ENCODE assay signal across 1 cellular context in the genomic region with DNA sequence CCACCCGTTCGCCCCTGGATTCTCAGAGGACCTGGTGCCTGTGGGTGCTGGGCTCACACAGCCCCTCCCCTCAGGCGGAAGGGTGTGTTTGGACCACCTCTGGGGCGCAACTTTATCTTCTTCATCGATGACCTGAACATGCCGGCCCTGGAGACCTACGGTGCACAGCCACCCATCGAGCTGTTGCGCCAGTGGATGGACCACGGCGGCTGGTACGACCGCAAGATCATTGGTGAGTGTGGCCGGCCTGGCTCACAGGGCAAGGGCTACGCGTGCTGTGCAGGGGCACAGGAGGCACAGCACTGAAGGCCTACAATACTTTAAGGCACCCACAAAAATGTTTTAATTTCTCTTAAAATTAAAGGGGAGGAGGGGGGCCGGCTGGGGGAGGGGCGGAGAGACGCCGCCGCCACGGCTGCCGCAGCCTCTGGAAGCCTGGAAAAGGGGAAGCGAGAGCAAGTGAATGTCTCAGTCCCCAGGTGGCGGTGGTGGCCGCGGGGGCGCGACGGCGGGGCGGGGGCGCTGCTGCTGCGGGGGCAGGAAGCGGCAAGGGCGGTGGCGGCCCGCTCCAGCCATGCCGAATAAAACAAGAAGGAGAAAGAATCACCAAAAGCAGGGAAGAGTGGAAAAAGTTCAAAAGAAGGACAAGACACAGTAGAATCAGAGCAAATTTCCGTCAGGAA.
TF ChIP-seq lines count a peak whose summit lies in the region.

No MANE protein-coding gene starts in this region.

TF ChIP-seq in WTC11, 78 proteins besides CTCF, POLR2A, EP300 and RAD21 (continued from another document):
- TF ChIP-seq, protein P1, sequence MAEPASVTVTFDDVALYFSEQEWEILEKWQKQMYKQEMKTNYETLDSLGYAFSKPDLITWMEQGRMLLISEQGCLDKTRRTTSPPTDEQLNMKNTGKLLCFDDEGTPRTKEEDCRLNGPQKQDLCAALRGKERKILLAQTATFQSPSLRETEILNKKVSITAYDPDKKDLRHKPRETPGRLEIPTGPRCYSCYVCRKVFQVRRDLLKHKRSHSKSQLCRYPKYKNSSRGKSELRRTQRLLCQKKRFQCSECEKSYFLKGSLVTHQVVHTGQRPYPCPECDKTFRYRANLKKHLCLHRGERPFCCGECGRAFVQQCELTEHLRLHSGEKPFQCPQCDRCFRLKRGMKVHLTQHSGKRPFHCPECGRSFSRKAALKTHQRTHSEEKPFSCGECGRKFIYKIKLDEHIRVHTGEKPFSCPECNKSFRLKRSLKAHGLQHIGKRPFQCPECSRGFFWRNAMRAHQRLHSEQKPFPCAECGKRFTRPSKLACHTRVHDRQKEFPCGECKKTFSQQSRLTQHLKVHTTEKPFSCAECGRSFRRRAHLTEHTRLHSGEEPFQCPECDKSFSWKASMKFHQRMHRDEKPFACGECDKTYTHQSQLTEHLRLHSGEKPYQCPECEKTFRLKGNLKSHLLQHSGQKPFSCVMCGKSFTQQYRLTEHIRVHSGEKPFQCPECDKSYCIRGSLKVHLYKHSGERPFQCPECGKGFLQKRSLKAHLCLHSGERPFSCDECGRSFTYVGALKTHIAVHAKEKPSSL (CRISPR knock-in tag; conservative IDR thresholded peaks at IDR 0.05) = no peak
- no peak for TF ChIP-seq MXD4 (CRISPR knock-in tag; IDR thresholded peaks at IDR 0.05; ENCODE audit: borderline replicate concordance)
- TF ChIP-seq, protein P2, sequence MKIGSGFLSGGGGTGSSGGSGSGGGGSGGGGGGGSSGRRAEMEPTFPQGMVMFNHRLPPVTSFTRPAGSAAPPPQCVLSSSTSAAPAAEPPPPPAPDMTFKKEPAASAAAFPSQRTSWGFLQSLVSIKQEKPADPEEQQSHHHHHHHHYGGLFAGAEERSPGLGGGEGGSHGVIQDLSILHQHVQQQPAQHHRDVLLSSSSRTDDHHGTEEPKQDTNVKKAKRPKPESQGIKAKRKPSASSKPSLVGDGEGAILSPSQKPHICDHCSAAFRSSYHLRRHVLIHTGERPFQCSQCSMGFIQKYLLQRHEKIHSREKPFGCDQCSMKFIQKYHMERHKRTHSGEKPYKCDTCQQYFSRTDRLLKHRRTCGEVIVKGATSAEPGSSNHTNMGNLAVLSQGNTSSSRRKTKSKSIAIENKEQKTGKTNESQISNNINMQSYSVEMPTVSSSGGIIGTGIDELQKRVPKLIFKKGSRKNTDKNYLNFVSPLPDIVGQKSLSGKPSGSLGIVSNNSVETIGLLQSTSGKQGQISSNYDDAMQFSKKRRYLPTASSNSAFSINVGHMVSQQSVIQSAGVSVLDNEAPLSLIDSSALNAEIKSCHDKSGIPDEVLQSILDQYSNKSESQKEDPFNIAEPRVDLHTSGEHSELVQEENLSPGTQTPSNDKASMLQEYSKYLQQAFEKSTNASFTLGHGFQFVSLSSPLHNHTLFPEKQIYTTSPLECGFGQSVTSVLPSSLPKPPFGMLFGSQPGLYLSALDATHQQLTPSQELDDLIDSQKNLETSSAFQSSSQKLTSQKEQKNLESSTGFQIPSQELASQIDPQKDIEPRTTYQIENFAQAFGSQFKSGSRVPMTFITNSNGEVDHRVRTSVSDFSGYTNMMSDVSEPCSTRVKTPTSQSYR (CRISPR knock-in tag; IDR thresholded peaks at IDR 0.05) = no peak
- no peak for TF ChIP-seq NR1H2 (CRISPR knock-in tag; IDR thresholded peaks at IDR 0.05)
- no peak for TF ChIP-seq ZNF219 (CRISPR knock-in tag; IDR thresholded peaks at IDR 0.05; ENCODE audit: borderline replicate concordance)
- no peak for TF ChIP-seq ZNF263 (CRISPR knock-in tag; IDR thresholded peaks at IDR 0.05; ENCODE audit: low read depth)
- TF ChIP-seq, protein P3, sequence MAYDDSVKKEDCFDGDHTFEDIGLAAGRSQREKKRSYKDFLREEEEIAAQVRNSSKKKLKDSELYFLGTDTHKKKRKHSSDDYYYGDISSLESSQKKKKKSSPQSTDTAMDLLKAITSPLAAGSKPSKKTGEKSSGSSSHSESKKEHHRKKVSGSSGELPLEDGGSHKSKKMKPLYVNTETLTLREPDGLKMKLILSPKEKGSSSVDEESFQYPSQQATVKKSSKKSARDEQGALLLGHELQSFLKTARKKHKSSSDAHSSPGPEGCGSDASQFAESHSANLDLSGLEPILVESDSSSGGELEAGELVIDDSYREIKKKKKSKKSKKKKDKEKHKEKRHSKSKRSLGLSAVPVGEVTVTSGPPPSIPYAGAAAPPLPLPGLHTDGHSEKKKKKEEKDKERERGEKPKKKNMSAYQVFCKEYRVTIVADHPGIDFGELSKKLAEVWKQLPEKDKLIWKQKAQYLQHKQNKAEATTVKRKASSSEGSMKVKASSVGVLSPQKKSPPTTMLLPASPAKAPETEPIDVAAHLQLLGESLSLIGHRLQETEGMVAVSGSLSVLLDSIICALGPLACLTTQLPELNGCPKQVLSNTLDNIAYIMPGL (CRISPR knock-in tag; IDR thresholded peaks at IDR 0.05) = no peak
- TF ChIP-seq, protein P4, sequence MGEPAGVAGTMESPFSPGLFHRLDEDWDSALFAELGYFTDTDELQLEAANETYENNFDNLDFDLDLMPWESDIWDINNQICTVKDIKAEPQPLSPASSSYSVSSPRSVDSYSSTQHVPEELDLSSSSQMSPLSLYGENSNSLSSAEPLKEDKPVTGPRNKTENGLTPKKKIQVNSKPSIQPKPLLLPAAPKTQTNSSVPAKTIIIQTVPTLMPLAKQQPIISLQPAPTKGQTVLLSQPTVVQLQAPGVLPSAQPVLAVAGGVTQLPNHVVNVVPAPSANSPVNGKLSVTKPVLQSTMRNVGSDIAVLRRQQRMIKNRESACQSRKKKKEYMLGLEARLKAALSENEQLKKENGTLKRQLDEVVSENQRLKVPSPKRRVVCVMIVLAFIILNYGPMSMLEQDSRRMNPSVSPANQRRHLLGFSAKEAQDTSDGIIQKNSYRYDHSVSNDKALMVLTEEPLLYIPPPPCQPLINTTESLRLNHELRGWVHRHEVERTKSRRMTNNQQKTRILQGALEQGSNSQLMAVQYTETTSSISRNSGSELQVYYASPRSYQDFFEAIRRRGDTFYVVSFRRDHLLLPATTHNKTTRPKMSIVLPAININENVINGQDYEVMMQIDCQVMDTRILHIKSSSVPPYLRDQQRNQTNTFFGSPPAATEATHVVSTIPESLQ (CRISPR knock-in tag; IDR thresholded peaks at IDR 0.05) = no peak
- no peak for TF ChIP-seq TEAD1 (CRISPR knock-in tag; IDR thresholded peaks at IDR 0.05)
- TF ChIP-seq, protein P5, sequence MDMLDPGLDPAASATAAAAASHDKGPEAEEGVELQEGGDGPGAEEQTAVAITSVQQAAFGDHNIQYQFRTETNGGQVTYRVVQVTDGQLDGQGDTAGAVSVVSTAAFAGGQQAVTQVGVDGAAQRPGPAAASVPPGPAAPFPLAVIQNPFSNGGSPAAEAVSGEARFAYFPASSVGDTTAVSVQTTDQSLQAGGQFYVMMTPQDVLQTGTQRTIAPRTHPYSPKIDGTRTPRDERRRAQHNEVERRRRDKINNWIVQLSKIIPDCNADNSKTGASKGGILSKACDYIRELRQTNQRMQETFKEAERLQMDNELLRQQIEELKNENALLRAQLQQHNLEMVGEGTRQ (CRISPR knock-in tag; IDR thresholded peaks at IDR 0.05) = no peak
- TF ChIP-seq, protein P6, sequence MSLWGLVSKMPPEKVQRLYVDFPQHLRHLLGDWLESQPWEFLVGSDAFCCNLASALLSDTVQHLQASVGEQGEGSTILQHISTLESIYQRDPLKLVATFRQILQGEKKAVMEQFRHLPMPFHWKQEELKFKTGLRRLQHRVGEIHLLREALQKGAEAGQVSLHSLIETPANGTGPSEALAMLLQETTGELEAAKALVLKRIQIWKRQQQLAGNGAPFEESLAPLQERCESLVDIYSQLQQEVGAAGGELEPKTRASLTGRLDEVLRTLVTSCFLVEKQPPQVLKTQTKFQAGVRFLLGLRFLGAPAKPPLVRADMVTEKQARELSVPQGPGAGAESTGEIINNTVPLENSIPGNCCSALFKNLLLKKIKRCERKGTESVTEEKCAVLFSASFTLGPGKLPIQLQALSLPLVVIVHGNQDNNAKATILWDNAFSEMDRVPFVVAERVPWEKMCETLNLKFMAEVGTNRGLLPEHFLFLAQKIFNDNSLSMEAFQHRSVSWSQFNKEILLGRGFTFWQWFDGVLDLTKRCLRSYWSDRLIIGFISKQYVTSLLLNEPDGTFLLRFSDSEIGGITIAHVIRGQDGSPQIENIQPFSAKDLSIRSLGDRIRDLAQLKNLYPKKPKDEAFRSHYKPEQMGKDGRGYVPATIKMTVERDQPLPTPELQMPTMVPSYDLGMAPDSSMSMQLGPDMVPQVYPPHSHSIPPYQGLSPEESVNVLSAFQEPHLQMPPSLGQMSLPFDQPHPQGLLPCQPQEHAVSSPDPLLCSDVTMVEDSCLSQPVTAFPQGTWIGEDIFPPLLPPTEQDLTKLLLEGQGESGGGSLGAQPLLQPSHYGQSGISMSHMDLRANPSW (CRISPR knock-in tag; conservative IDR thresholded peaks at IDR 0.05; ENCODE audit: low read depth) = no peak
